23 cellular contexts compared by ENCODE assay signal in the genomic region with DNA sequence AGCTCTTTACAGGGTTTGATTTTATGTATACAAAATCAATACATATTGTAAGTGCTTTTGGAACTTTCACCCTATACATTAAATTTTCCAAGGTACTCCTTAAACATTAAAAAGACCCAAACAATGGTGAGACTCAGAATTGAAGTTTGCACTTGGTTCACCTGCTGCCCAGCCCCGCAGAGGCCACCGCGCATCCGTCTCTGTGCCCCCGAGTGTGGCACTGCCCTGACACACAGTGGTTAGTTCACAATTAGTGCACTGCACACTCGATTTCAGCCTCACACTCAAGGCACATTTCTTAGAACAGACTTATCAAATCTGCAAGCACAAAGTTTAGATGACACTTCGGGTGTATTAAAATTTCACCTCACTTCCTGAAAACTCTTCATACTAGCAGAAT. TPM values are rescaled to one million over a fixed set of nuclear protein-coding genes. Genes with fewer than 3 reads are reported as not detected.
DNase-seq lines count a peak whose midpoint lies in the region; ATAC-seq, FAIRE-seq and TF ChIP-seq lines count a peak whose summit lies in the region.
"Had no signal": no experiment of that assay in that cellular context is flagged by ENCODE, and none has a peak within 500 bp of the region (broad histone marks: within the 10 kb centered on the region; RNA-seq: fewer than 3 reads in every experiment).

No MANE protein-coding gene starts in this region.

- H3K36me3 Mint-ChIP-seq in activated T-cell treated with anti-CD3 and anti-CD28 coated beads, Interleukin-2, amount 50 U/mL, for 24 hours (ENCODE audit: low read depth): peaks cover 97% of the 10 kb centered on the region
- H3K36me3 Mint-ChIP-seq in T-helper 17 cell (ENCODE audit: low read depth): peaks cover 2% of the 10 kb centered on the region
- peaks cover 35 to 54% of the 10 kb centered on the region in 2 donors for H3K36me3 Mint-ChIP-seq in stimulated activated naive B cell treated with anti-CD40 and anti-IgM and Interleukin-4, amounts not matched to agents 10 μg/mL and 1 μg/mL and 100 μg/mL, for 72 hours

- H3K9me3 Mint-ChIP-seq in activated T-cell treated with anti-CD3 and anti-CD28 coated beads, Interleukin-2, amount 50 U/mL, for 24 hours: no peaks in the 10 kb centered on the region
- H3K9me3 Mint-ChIP-seq in stimulated activated naive B cell treated with anti-CD40 and anti-IgM and Interleukin-4, amounts not matched to agents 10 μg/mL and 1 μg/mL and 100 μg/mL, for 72 hours: no peaks in the 10 kb centered on the region
- H3K9me3 Mint-ChIP-seq: CD4-positive, alpha-beta memory T cell; HFFc6 had no signal

- H3K79me1 ChIP-seq in trophoblast cell (ENCODE audit: low read length): no peaks in the 10 kb centered on the region

- H2AFZ ChIP-seq in trophoblast cell (ENCODE audit: insufficient read depth, low read length, poor library complexity): no peak overlapping the region
- H2AFZ ChIP-seq: GM23248 had no signal

- peaks cover 2% of the 10 kb centered on the region for H3K79me2 ChIP-seq in trophoblast cell (ENCODE audit: control insufficient read depth, insufficient read depth, low read length, poor library complexity)

- H3K4me2 ChIP-seq in trophoblast cell (ENCODE audit: low read length): no peak overlapping the region

- WGBS in trophoblast cell (ENCODE audit: extremely low coverage, insufficient coverage, insufficient read length): no CpG with 5 or more reads among the region's 7 CpGs
- WGBS in pancreas, 2 donors: 93 to 95% methylated on average over 7 of the region's 7 CpGs
- WGBS in ovary, 3 donors: 94 to 96% (median 95%) methylated on average over 7 of the region's 7 CpGs

- H3K27ac ChIP-seq in trophoblast cell (ENCODE audit: low read depth, low read length): no peak overlapping the region
- no peak overlapping the region for H3K27ac ChIP-seq in pancreas
- no peak overlapping the region for H3K27ac ChIP-seq in ovary
- H3K27ac ChIP-seq: GM23248 had no signal

- no peak overlapping the region for H2BK5ac ChIP-seq in trophoblast cell (ENCODE audit: low read depth, low read length, poor library complexity)

- H3K27me3 Mint-ChIP-seq in activated T-cell treated with anti-CD3 and anti-CD28 coated beads, Interleukin-2, amount 50 U/mL, for 24 hours: no peaks in the 10 kb centered on the region
- no peaks in the 10 kb centered on the region for H3K27me3 Mint-ChIP-seq in T-helper 17 cell
- H3K27me3 Mint-ChIP-seq in stimulated activated naive B cell treated with anti-CD40 and anti-IgM and Interleukin-4, amounts not matched to agents 10 μg/mL and 1 μg/mL and 100 μg/mL, for 72 hours: no peaks in the 10 kb centered on the region
- H3K27me3 Mint-ChIP-seq: CD4-positive, alpha-beta memory T cell had no signal

- H3K27ac Mint-ChIP-seq in activated T-cell treated with anti-CD3 and anti-CD28 coated beads, Interleukin-2, amount 50 U/mL, for 24 hours: peak overlapping the region; percentile 61
- H3K27ac Mint-ChIP-seq in T-helper 17 cell: peak overlapping the region; percentile 29
- peak overlapping the region; percentile 25 for H3K27ac Mint-ChIP-seq in stimulated activated naive B cell treated with anti-CD40 and anti-IgM and Interleukin-4, amounts not matched to agents 10 μg/mL and 1 μg/mL and 100 μg/mL, for 72 hours
- H3K27ac Mint-ChIP-seq: HFFc6 had no signal

- no peak overlapping the region for H4K91ac ChIP-seq in trophoblast cell (ENCODE audit: low read depth, low read length)

- no peak overlapping the region for H3K23ac ChIP-seq in trophoblast cell (ENCODE audit: low read length)

- TF ChIP-seq EP300 in ovary (IDR thresholded peaks at IDR 0.05): no peak

- H3K4me3 ChIP-seq in trophoblast cell (ENCODE audit: low read depth, low read length): no peak overlapping the region
- H3K4me3 ChIP-seq in pancreas: no peak overlapping the region
- no peak overlapping the region for H3K4me3 ChIP-seq in ovary
- H3K4me3 ChIP-seq: GM23248, HAP-1 had no signal

- no peak overlapping the region for H4K12ac ChIP-seq in trophoblast cell (ENCODE audit: low read depth, low read length)

- peak overlapping the region; percentile 44 for H3K4ac ChIP-seq in trophoblast cell (ENCODE audit: low read depth, low read length)

- H3K18ac ChIP-seq in trophoblast cell (ENCODE audit: low read length): peak overlapping the region; percentile 61

- intact Hi-C loops in pancreas (cut with DNase I) (no loop called here), ovary (cut with DNase I) (no loop called here)

- H3K4me1 ChIP-seq in trophoblast cell (ENCODE audit: control insufficient read depth in 1 of 2, insufficient read depth in 2 of 2, low read length in 2 of 2): peaks cover 5% of the 10 kb centered on the region in 2 experiments
- peaks cover 0 to 12% (median 0%) of the 10 kb centered on the region in 3 donors for H3K4me1 ChIP-seq in pancreas
- H3K4me1 ChIP-seq in ovary (ENCODE audit: insufficient read depth): peaks cover 5% of the 10 kb centered on the region

- H3K27me3 ChIP-seq in trophoblast cell (ENCODE audit: insufficient read depth, low read length) (no peaks in the 10 kb centered on the region), pancreas (no peaks in the 10 kb centered on the region), ovary (no peaks in the 10 kb centered on the region)

- no peak overlapping the region for H2BK120ac ChIP-seq in trophoblast cell (ENCODE audit: insufficient read depth, low read length, poor library complexity)

- peaks cover 82% of the 10 kb centered on the region for H3K4me1 Mint-ChIP-seq in activated T-cell treated with anti-CD3 and anti-CD28 coated beads, Interleukin-2, amount 50 U/mL, for 24 hours (ENCODE audit: low read depth)
- peaks cover 34% of the 10 kb centered on the region for H3K4me1 Mint-ChIP-seq in T-helper 17 cell
- peaks cover 32 to 66% of the 10 kb centered on the region in 2 donors for H3K4me1 Mint-ChIP-seq in stimulated activated naive B cell treated with anti-CD40 and anti-IgM and Interleukin-4, amounts not matched to agents 10 μg/mL and 1 μg/mL and 100 μg/mL, for 72 hours

- no peak for DNase-seq in activated T-cell treated with anti-CD3 and anti-CD28 coated beads, Interleukin-2, amount 50 U/mL, for 24 hours
- DNase-seq in activated T-cell treated with anti-CD3 and anti-CD28 coated beads, Interleukin-2, amount 50 U/mL, for 1 hour: no peak
- DNase-seq in T-helper 17 cell (no peak), trophoblast cell (no peak), pancreas (no peak), ovary (no peak), NCI-H1048 (lab: John Stamatoyannopoulos, UW) (no peak)
- no peak for DNase-seq in stimulated activated naive B cell treated with anti-CD40 and anti-IgM and Interleukin-4, amounts not matched to agents 10 μg/mL and 1 μg/mL and 100 μg/mL, for 72 hours
- DNase-seq: C1 segment of cervical spinal cord; Caco-2; CD4-positive, alpha-beta memory T cell; DMS153; DND-41; GM23248; HFFc6 had no signal

- no peak for TF ChIP-seq POLR2A in ovary (IDR thresholded peaks at IDR 0.05)

- no peak overlapping the region for H2BK12ac ChIP-seq in trophoblast cell (ENCODE audit: low read length)

- H3K36me3 ChIP-seq in trophoblast cell (ENCODE audit: control insufficient read depth in 1 of 2, insufficient read depth in 2 of 2, low read length in 2 of 2): peaks cover 22 to 33% of the 10 kb centered on the region in 2 experiments
- peaks cover 0 to 39% (median 3%) of the 10 kb centered on the region in 3 donors for H3K36me3 ChIP-seq in pancreas
- no peaks in the 10 kb centered on the region for H3K36me3 ChIP-seq in ovary

- no peak overlapping the region for H3K4me3 Mint-ChIP-seq in activated T-cell treated with anti-CD3 and anti-CD28 coated beads, Interleukin-2, amount 50 U/mL, for 24 hours
- no peak overlapping the region for H3K4me3 Mint-ChIP-seq in T-helper 17 cell
- no peak overlapping the region for H3K4me3 Mint-ChIP-seq in stimulated activated naive B cell treated with anti-CD40 and anti-IgM and Interleukin-4, amounts not matched to agents 10 μg/mL and 1 μg/mL and 100 μg/mL, for 72 hours
- H3K4me3 Mint-ChIP-seq: CD4-positive, alpha-beta memory T cell; HFFc6 had no signal

- no peak for FAIRE-seq in pancreas (lab: Jason Lieb, UNC)
- FAIRE-seq: G401.6, GM12892, GM19239 had no signal

- no peaks in the 10 kb centered on the region for H3K9me3 ChIP-seq in T-helper 17 cell (ENCODE audit: control insufficient read depth, low read length, poor library complexity, severe bottlenecking)
- H3K9me3 ChIP-seq in trophoblast cell (ENCODE audit: insufficient read depth, low read depth, low read length): peaks cover 3% of the 10 kb centered on the region
- H3K9me3 ChIP-seq in pancreas: no peaks in the 10 kb centered on the region
- H3K9me3 ChIP-seq in ovary: no peaks in the 10 kb centered on the region
- H3K9me3 ChIP-seq: Caco-2, HAP-1 had no signal

- no peak overlapping the region for H3K14ac ChIP-seq in trophoblast cell (ENCODE audit: low read length)

- H2AK5ac ChIP-seq in trophoblast cell (ENCODE audit: low read length): no peak overlapping the region

- no peak for ATAC-seq in T-helper 17 cell
- ATAC-seq in stimulated activated naive B cell treated with anti-CD40 and anti-IgM and Interleukin-4, amounts not matched to agents 10 μg/mL and 1 μg/mL and 100 μg/mL, for 72 hours (replicated peaks): no peak
- ATAC-seq in pancreas: no peak

- TF ChIP-seq CTCF in pancreas (IDR thresholded peaks at IDR 0.05) (no peak), ovary (IDR thresholded peaks at IDR 0.05) (no peak)

- no peak overlapping the region for H4K8ac ChIP-seq in trophoblast cell (ENCODE audit: low read depth, low read length)

- H3K9ac ChIP-seq in trophoblast cell (ENCODE audit: low read length): no peak overlapping the region
- H3K9ac ChIP-seq: GM23248 had no signal

RNA-seq across cellular contexts. Expression of gene USP7, which starts 38.3 kb away (rescaled TPM):
- 100 to 1,000 TPM; 259 to 282 TPM for total RNA-seq in T-helper 17 cell
- 53.5 and 56.4 TPM in 2 replicates for polyA plus RNA-seq in trophoblast cell (2013)
- 10 to 100 TPM; 37.1 to 56.5 (median 40.6) TPM for total RNA-seq in pancreas
- polyA plus RNA-seq in pancreas: 10 to 100 TPM; 13.0 to 30.2 TPM
- 100 to 1,000 TPM in 2 of 7 donors, 10 to 100 TPM in 5; 73.8 to 104 (median 98.3) TPM for total RNA-seq in ovary
- 10 to 100 TPM; 28.1 to 86.3 TPM for polyA plus RNA-seq in ovary

RNA-seq across cellular contexts. Expression of gene LITAFD, which starts 43.3 kb away (rescaled TPM):
- total RNA-seq in T-helper 17 cell (under 1 TPM in 1 of 2 donors, not detected in 1; 0.75 TPM), pancreas (not detected), ovary (not detected)
- not detected in 2 replicates for polyA plus RNA-seq in trophoblast cell (2013)
- polyA plus RNA-seq in pancreas (not detected), ovary (not detected)
- total RNA-seq: A172; A673; Caco-2; CD4-positive, alpha-beta memory T cell; GM23248; H4; HFFc6 had no signal
- polyA plus RNA-seq: BJ; CD4-positive, alpha-beta memory T cell; GM23248 had no signal

RNA-seq across cellular contexts. Expression of gene CARHSP1, which starts 56.6 kb away (rescaled TPM):
- total RNA-seq in T-helper 17 cell (10 to 100 TPM; 25.4 to 30.4 TPM), pancreas (10 to 100 TPM; 19.8 to 61.2 (median 22.9) TPM), ovary (10 to 100 TPM; 65.0 to 94.3 (median 81.7) TPM)
- 111 TPM in 2 replicates for polyA plus RNA-seq in trophoblast cell (2013)
- polyA plus RNA-seq in pancreas (10 to 100 TPM; 69.0 to 78.7 TPM), ovary (100 to 1,000 TPM in 1 of 2 donors, 10 to 100 TPM in 1; 53.2 to 102 TPM)
